In the genomic region with DNA sequence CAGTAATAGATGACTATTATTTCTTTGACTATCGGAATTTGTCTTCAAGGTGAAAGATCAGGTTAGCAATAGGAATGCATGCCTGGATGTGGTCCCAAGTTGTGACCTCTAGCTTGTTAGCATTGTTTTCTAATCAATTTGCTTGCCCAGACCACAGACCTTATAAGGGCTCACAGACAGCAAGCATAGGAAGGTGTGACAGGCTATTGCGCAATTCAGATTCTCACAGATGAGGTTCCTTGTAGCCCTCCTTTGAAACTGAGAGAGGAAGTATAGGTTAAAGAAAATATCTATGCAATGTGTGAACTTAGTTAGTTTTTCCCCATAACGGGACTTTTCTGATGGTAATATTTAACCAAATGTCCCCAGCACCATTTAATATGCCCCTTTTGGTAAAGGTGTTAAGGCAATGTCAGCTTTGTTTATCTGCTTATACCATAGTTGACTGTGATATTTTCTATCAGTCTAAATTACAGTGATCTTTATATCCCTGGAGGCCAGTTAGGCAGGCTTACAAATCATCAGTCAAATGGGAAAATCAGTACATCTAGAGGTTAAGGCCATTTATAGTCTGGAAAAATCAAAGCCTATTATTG, we compare ENCODE assay signal across 10 cellular contexts.
DNase-seq lines count a peak whose midpoint lies in the region; ATAC-seq, FAIRE-seq and TF ChIP-seq lines count a peak whose summit lies in the region.
"Had no signal": no experiment of that assay in that cellular context is flagged by ENCODE, and none has a peak within 500 bp of the region (broad histone marks: within the 10 kb centered on the region; RNA-seq: fewer than 3 reads in every experiment).

No MANE protein-coding gene starts in this region.

- no peak overlapping the region for H3K27ac ChIP-seq in foreskin keratinocyte
- no peak overlapping the region for H3K27ac ChIP-seq in right cardiac atrium (ENCODE audit: low read length)
- H3K27ac ChIP-seq: epithelial cell of prostate had no signal

- H3K27me3 ChIP-seq in bronchial epithelial cell (ENCODE audit: control insufficient read depth, insufficient read depth, low read length) = no peaks in the 10 kb centered on the region
- H3K27me3 ChIP-seq in foreskin keratinocyte = no peaks in the 10 kb centered on the region
- H3K27me3 ChIP-seq in right cardiac atrium (ENCODE audit: control insufficient read depth, insufficient read depth) = no peaks in the 10 kb centered on the region

- peak; percentile 15 for DNase-seq in GM13977 (ENCODE audit: low spot score)
- peak; percentile 56 for DNase-seq in bronchial epithelial cell (ENCODE audit: low read depth)
- DNase-seq in left ventricle myocardium superior = no peak
- DNase-seq in foreskin keratinocyte = no peak
- DNase-seq in RKO (ENCODE audit: low spot score) = no peak
- DNase-seq in right cardiac atrium = no peak
- DNase-seq: activated CD4-positive, alpha-beta memory T cell treated with anti-CD3 and anti-CD28 coated beads for 36 hours had no signal

- no peaks in the 10 kb centered on the region for H3K9me3 ChIP-seq in right cardiac atrium (ENCODE audit: control insufficient read depth, low read length)

- no peak for TF ChIP-seq CTCF in GM13977 (IDR thresholded peaks at IDR 0.05; ENCODE audit: extremely low read depth, insufficient read depth, missing control alignments)
- TF ChIP-seq CTCF in bronchial epithelial cell (IDR thresholded peaks at IDR 0.05; ENCODE audit: insufficient read depth, low read length, severe bottlenecking) = no peak
- TF ChIP-seq CTCF in foreskin keratinocyte (conservative IDR thresholded peaks at IDR 0.05) = no peak

- FAIRE-seq in bronchial epithelial cell (lab: Jason Lieb, UNC) = no peak

- intact Hi-C loops in left ventricle myocardium superior (cut with micrococcal nuclease) = no loop called here
- intact Hi-C loops in right cardiac atrium (cut with DNase I) = no loop called here

- ATAC-seq in GM21526 (IDR thresholded peaks at IDR 0.05; ENCODE audit: low FRiP score, unreplicated experiment) (peak; percentile 96), HG03439 (IDR thresholded peaks at IDR 0.05; ENCODE audit: unreplicated experiment) (peak; percentile 80), left ventricle myocardium superior (no peak), foreskin keratinocyte (no peak), right cardiac atrium (no peak)

- H3K4me3 ChIP-seq in bronchial epithelial cell (ENCODE audit: low read depth, low read length) (no peak overlapping the region), right cardiac atrium (ENCODE audit: low read length) (no peak overlapping the region)

- WGBS in right cardiac atrium = 87% methylated on average over 3 of the region's 3 CpGs

- H3K4me1 ChIP-seq in foreskin keratinocyte (peaks cover 6% of the 10 kb centered on the region), right cardiac atrium (ENCODE audit: control insufficient read depth, insufficient read depth, low read length) (no peaks in the 10 kb centered on the region)

- in situ Hi-C loops in GM13977 (cut with MboI; ENCODE audit: low pct_unique_long_range_greater_than_20kb, low sequenced_read_pairs, unreplicated experiment) = no loop called here

- no peaks in the 10 kb centered on the region for H3K36me3 ChIP-seq in bronchial epithelial cell (ENCODE audit: control insufficient read depth, insufficient read depth, low read length)

Comparison
In these comparisons a context has a peak if more than half of its experiments do, and no peak if none do; other contexts are left out.
1. DNase-seq: peak in GM13977 (single experiment) and bronchial epithelial cell (single experiment); none in left ventricle myocardium superior (single experiment), foreskin keratinocyte (0 of 2), RKO (single experiment) and right cardiac atrium (0 of 3).
2. ATAC-seq: peak in GM21526 (single experiment) and HG03439 (single experiment); none in left ventricle myocardium superior (single experiment), foreskin keratinocyte (single experiment) and right cardiac atrium (0 of 2).